14 cellular contexts compared by ENCODE assay signal in the genomic region with DNA sequence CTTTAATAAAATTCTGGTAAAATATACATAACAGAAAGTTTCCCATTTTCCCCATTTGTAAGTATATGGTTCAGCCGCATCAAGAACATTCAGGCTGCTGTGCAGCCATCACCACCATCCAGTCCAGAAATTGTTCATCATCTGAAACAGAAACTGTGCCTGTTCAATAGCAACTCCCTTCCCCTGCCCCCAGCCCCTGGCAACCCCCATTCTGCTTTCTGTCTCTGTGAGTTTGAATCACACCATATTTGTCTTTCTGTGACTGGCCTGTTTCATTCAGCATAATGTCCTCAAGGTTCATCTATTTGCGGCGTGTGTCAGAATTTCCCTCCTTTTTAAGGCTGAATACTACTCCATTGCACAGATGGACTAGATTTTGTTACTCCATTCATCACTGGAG. TPM values are rescaled to one million over a fixed set of nuclear protein-coding genes. Genes with fewer than 3 reads are reported as not detected.
DNase-seq lines count a peak whose midpoint lies in the region; ATAC-seq and TF ChIP-seq lines count a peak whose summit lies in the region.
"Had no signal": no experiment of that assay in that cellular context is flagged by ENCODE, and none has a peak within 500 bp of the region (broad histone marks: within the 10 kb centered on the region; RNA-seq: fewer than 3 reads in every experiment).

No MANE protein-coding gene starts in this region.

- H2BK15ac ChIP-seq in mesenchymal stem cell (ENCODE audit: low read depth, poor library complexity, severe bottlenecking): no peak overlapping the region

- no peaks in the 10 kb centered on the region for H3K9me3 Mint-ChIP-seq in type B pancreatic cell
- H3K9me3 Mint-ChIP-seq: activated CD4-positive, alpha-beta T cell treated with anti-CD3 and anti-CD28 coated beads, Interleukin-2, amount 10 ng/mL, durations not matched to agents 24 days and 14 days had no signal

- H3K4ac ChIP-seq in mesenchymal stem cell (ENCODE audit: low read depth in 1 of 2, low read length in 2 of 2): no peak overlapping the region

- no peak overlapping the region for H3K14ac ChIP-seq in mesenchymal stem cell (ENCODE audit: low read length in 2 of 2)

- H3K27me3 ChIP-seq in OCI-LY3 (ENCODE audit: low read depth, low read length): no peaks in the 10 kb centered on the region
- peaks cover 52 to 84% of the 10 kb centered on the region in 2 experiments for H3K27me3 ChIP-seq in mesenchymal stem cell (ENCODE audit: control insufficient read depth in 1 of 2, insufficient read depth in 1 of 2, low read length in 2 of 2)
- H3K27me3 ChIP-seq: uterus had no signal

- peaks cover 14% of the 10 kb centered on the region; the same call in 1 of the 2 replicates for H3K79me2 ChIP-seq in OCI-LY3 (ENCODE audit: low read length)

- no peak for TF ChIP-seq CTCF in GM13976 (IDR thresholded peaks at IDR 0.05; ENCODE audit: borderline replicate concordance, control extremely low read depth, extremely low read depth, insufficient read depth, missing control alignments)
- no peak for TF ChIP-seq CTCF in OCI-LY3 (IDR thresholded peaks at IDR 0.05; ENCODE audit: low read depth, low read length)
- no peak for TF ChIP-seq CTCF in type B pancreatic cell (conservative IDR thresholded peaks at IDR 0.05)

- ATAC-seq in GM19351 (IDR thresholded peaks at IDR 0.05; ENCODE audit: unreplicated experiment) (peak; percentile 71), HG02852 (IDR thresholded peaks at IDR 0.05; ENCODE audit: unreplicated experiment) (peak; percentile 60)
- ATAC-seq: esophagus mucosa had no signal

- H3K4me2 ChIP-seq in OCI-LY3 (ENCODE audit: low read length) (peak overlapping the region; percentile 91), mesenchymal stem cell (ENCODE audit: low read length, poor library complexity, severe bottlenecking) (no peak overlapping the region)

- H3K36me3 ChIP-seq in OCI-LY3 (replicated peaks; ENCODE audit: low read depth, low read length) (no peaks in the 10 kb centered on the region), mesenchymal stem cell (ENCODE audit: control insufficient read depth in 1 of 2, insufficient read depth in 2 of 2, low read depth in 1 of 2, low read length in 2 of 2) (no peaks in the 10 kb centered on the region)
- H3K36me3 ChIP-seq: neutrophil, uterus had no signal

- no peak overlapping the region for H3K4me3 Mint-ChIP-seq in type B pancreatic cell
- H3K4me3 Mint-ChIP-seq: activated CD4-positive, alpha-beta T cell treated with anti-CD3 and anti-CD28 coated beads, Interleukin-2, amount 10 ng/mL, durations not matched to agents 24 days and 14 days; CD4-positive, CD25-positive, alpha-beta regulatory T cell had no signal

- H2AFZ ChIP-seq in OCI-LY3 (ENCODE audit: low read depth, low read length) (no peak overlapping the region), mesenchymal stem cell (ENCODE audit: low read depth, low read length) (no peak overlapping the region)

- H4K20me1 ChIP-seq in OCI-LY3 (ENCODE audit: insufficient read depth, low read length): no peaks in the 10 kb centered on the region

- H3K4me3 ChIP-seq in OCI-LY3 (ENCODE audit: low read length) (peak overlapping the region; percentile 62), mesenchymal stem cell (ENCODE audit: insufficient read depth in 1 of 2, low read depth in 1 of 2, low read length in 2 of 2) (no peak overlapping the region)
- H3K4me3 ChIP-seq: uterus had no signal

- no peak overlapping the region for H2BK12ac ChIP-seq in mesenchymal stem cell (ENCODE audit: low read length in 2 of 2)

- peak; percentile 71 for DNase-seq in GM13976 (ENCODE audit: low spot score)
- DNase-seq in KG1 (lab: John Stamatoyannopoulos, UW): no peak
- no peak for DNase-seq in hepatic stellate cell (ENCODE audit: low spot score)
- no peak for DNase-seq in mesenchymal stem cell
- DNase-seq in type B pancreatic cell (ENCODE audit: extremely low spot score, unreplicated experiment): no peak
- DNase-seq: activated CD4-positive, alpha-beta T cell treated with anti-CD3 and anti-CD28 coated beads, Interleukin-2, amount 10 ng/mL, durations not matched to agents 24 days and 14 days; NCI-H1694 treated with DMSO at 0.1 percent for 48 hours; uterus had no signal

- no peak overlapping the region for H3K27ac Mint-ChIP-seq in type B pancreatic cell
- H3K27ac Mint-ChIP-seq: CD4-positive, CD25-positive, alpha-beta regulatory T cell had no signal

- H3K27ac ChIP-seq in OCI-LY3 (ENCODE audit: low read length): peak overlapping the region; percentile 94
- no peak overlapping the region for H3K27ac ChIP-seq in mesenchymal stem cell (ENCODE audit: low read length, poor library complexity, severe bottlenecking)
- H3K27ac ChIP-seq: neutrophil, uterus had no signal

- no peak overlapping the region for H2BK120ac ChIP-seq in mesenchymal stem cell (ENCODE audit: low read depth, low read length)

- H2BK5ac ChIP-seq in mesenchymal stem cell (ENCODE audit: low read depth, low read length, poor library complexity, severe bottlenecking): no peak overlapping the region

- peaks cover 17% of the 10 kb centered on the region for H3K4me1 Mint-ChIP-seq in type B pancreatic cell (ENCODE audit: unreplicated experiment)
- H3K4me1 Mint-ChIP-seq: CD4-positive, CD25-positive, alpha-beta regulatory T cell had no signal

- H3K36me3 Mint-ChIP-seq in type B pancreatic cell: no peaks in the 10 kb centered on the region
- H3K36me3 Mint-ChIP-seq: CD4-positive, CD25-positive, alpha-beta regulatory T cell had no signal

- peaks cover 12% of the 10 kb centered on the region for H3K27me3 Mint-ChIP-seq in type B pancreatic cell

- H3K9me3 ChIP-seq in OCI-LY3 (ENCODE audit: insufficient read depth, low read length) (no peaks in the 10 kb centered on the region), mesenchymal stem cell (ENCODE audit: control insufficient read depth, low read length) (no peaks in the 10 kb centered on the region)
- H3K9me3 ChIP-seq: neutrophil, uterus had no signal

- H3K18ac ChIP-seq in mesenchymal stem cell (ENCODE audit: low read depth in 1 of 2, low read length in 2 of 2): no peak overlapping the region

- H3K23ac ChIP-seq in mesenchymal stem cell (ENCODE audit: low read length in 2 of 2): no peak overlapping the region

- H3K4me1 ChIP-seq in OCI-LY3 (ENCODE audit: low read length) (peaks cover 64% of the 10 kb centered on the region), mesenchymal stem cell (ENCODE audit: control insufficient read depth, insufficient read depth, low read depth, low read length) (no peaks in the 10 kb centered on the region)
- H3K4me1 ChIP-seq: uterus had no signal

- in situ Hi-C loops in GM13976 (cut with MboI; ENCODE audit: low sequenced_read_pairs, unreplicated experiment): loop anchor here (25.0 kb wide), 1 partner anchor 290 kb away; no protein-coding TSS in a partner anchor

- H2AK5ac ChIP-seq in mesenchymal stem cell (ENCODE audit: low read length, severe bottlenecking): no peak overlapping the region

- H4K91ac ChIP-seq in mesenchymal stem cell (ENCODE audit: low read length): no peak overlapping the region

- H3K9ac ChIP-seq in OCI-LY3 (ENCODE audit: low read length) (peak overlapping the region; percentile 89), mesenchymal stem cell (ENCODE audit: low read length) (no peak overlapping the region)

- 98% methylated on average over 3 of the region's 3 CpGs for WGBS in mesenchymal stem cell

- no peaks in the 10 kb centered on the region for H3K79me1 ChIP-seq in mesenchymal stem cell (replicated peaks; ENCODE audit: low read length, poor library complexity, severe bottlenecking)

- H4K8ac ChIP-seq in mesenchymal stem cell (ENCODE audit: low read length): no peak overlapping the region

RNA-seq across cellular contexts. Expression of a gene that starts 19.1 kb away (rescaled TPM):
- polyA plus RNA-seq in mesenchymal stem cell (2013, experiment 1 of 2): 2.1 TPM
- polyA plus RNA-seq in mesenchymal stem cell (2013, experiment 2 of 2): 2.4 TPM
- total RNA-seq in type B pancreatic cell (ENCODE audit: low replicate concordance): 11.4 and 11.6 TPM in 2 replicates
- total RNA-seq: CD4-positive, CD25-positive, alpha-beta regulatory T cell had no signal
- polyA plus RNA-seq: CD4-positive, CD25-positive, alpha-beta regulatory T cell had no signal
